17 cellular contexts compared by ENCODE assay signal in the genomic region with DNA sequence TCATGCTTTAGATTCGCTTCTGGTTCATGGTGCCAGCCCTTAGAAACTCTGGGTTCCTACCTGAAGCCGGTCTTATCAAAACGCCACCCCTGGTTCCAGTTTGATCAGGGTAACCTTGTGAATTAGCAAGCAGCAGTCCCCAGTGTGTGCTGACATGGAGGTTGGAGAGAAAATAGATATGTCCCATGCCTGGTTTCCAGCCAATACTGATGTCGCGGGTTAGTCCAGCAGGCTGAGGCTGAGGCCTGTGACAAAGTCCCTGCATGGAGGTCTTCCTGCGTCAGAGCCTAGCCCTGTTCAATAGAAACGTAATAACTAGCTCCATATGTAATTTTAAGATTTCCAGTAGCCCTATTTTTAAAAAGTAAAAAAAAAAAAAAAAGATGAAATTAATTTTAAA. TPM values are rescaled to one million over a fixed set of nuclear protein-coding genes. Genes with fewer than 3 reads are reported as not detected.
DNase-seq lines count a peak whose midpoint lies in the region; ATAC-seq and TF ChIP-seq lines count a peak whose summit lies in the region.
"Had no signal": no experiment of that assay in that cellular context is flagged by ENCODE, and none has a peak within 500 bp of the region (broad histone marks: within the 10 kb centered on the region; RNA-seq: fewer than 3 reads in every experiment).

No MANE protein-coding gene starts in this region.

- 100% methylated on average over 2 of the region's 7 CpGs; no CpG with 5 or more reads in 1 of the 2 experiments for WGBS in IMR-90 (ENCODE audit: extremely low coverage in 2 of 2, insufficient read length in 1 of 2), 2 experiments
- WGBS in psoas muscle, 3 donors = 64 to 77% (median 73%) methylated on average over 7 of the region's 7 CpGs

- no peak overlapping the region for H4K5ac ChIP-seq in IMR-90 (ENCODE audit: low read depth, low read length)

- no peak overlapping the region for H2AFZ ChIP-seq in IMR-90 (replicated peaks; ENCODE audit: low read length, poor library complexity)
- H2AFZ ChIP-seq: neural progenitor cell had no signal

- peaks cover 67% of the 10 kb centered on the region for H3K36me3 Mint-ChIP-seq in activated naive CD4-positive, alpha-beta T cell treated with anti-CD3 and anti-CD28 coated beads, Interleukin-2, amount 10 ng/mL, durations not matched to agents 7 days and 5 days
- peaks cover 43% of the 10 kb centered on the region for H3K36me3 Mint-ChIP-seq in activated naive CD8-positive, alpha-beta T cell treated with anti-CD3 and anti-CD28 coated beads, Interleukin-2, amount 10 ng/mL, durations not matched to agents 7 days and 5 days

- peaks cover 66% of the 10 kb centered on the region for H3K4me1 Mint-ChIP-seq in activated naive CD4-positive, alpha-beta T cell treated with anti-CD3 and anti-CD28 coated beads, Interleukin-2, amount 10 ng/mL, durations not matched to agents 7 days and 5 days
- peaks cover 41% of the 10 kb centered on the region for H3K4me1 Mint-ChIP-seq in activated naive CD8-positive, alpha-beta T cell treated with anti-CD3 and anti-CD28 coated beads, Interleukin-2, amount 10 ng/mL, durations not matched to agents 7 days and 5 days

- no peak overlapping the region for H3K4me2 ChIP-seq in IMR-90 (ENCODE audit: low read depth, low read length)
- H3K4me2 ChIP-seq: neural progenitor cell had no signal

- H4K91ac ChIP-seq in IMR-90 (ENCODE audit: insufficient read depth, low read depth, low read length) = peak overlapping the region; percentile 47; the same call in 1 of the 2 replicates

- H3K56ac ChIP-seq in IMR-90 (ENCODE audit: extremely low read depth, insufficient read depth, low read length) = no peak overlapping the region; the same call in 1 of the 2 replicates

- H3K4me3 ChIP-seq in IMR-90 (ENCODE audit: insufficient read depth, low read depth, low read length) (no peak overlapping the region), psoas muscle (no peak overlapping the region), dorsolateral prefrontal cortex (no peak overlapping the region)
- H3K4me3 ChIP-seq: neural progenitor cell, suprapubic skin had no signal

- ATAC-seq in IMR-90 (ENCODE audit: low read depth) = no peak
- ATAC-seq in activated naive CD8-positive, alpha-beta T cell treated with anti-CD3 and anti-CD28 coated beads, Interleukin-2, amount 10 ng/mL, durations not matched to agents 7 days and 5 days (ENCODE audit: low read depth) = no peak
- no peak for ATAC-seq in psoas muscle
- no peak for ATAC-seq in GM18505 (IDR thresholded peaks at IDR 0.05; ENCODE audit: unreplicated experiment)

- TF ChIP-seq CTCF in IMR-90 (conservative IDR thresholded peaks at IDR 0.05; ENCODE audit: low read depth, low read length) (no peak), psoas muscle (IDR thresholded peaks at IDR 0.05) (no peak), dorsolateral prefrontal cortex (IDR thresholded peaks at IDR 0.05 in 54 of 56, conservative IDR thresholded peaks at IDR 0.05 in 2 of 56; ENCODE audit: low read depth in 1 of 56, partially characterized antibody in 56 of 56) (no peak)

- H3K14ac ChIP-seq in IMR-90 (replicated peaks; ENCODE audit: low read depth, low read length) = peak overlapping the region; percentile 60; the same call in 1 of the 2 replicates

- H3K4ac ChIP-seq in IMR-90 (ENCODE audit: low read depth, low read length) = peak overlapping the region; percentile 66

- peak overlapping the region; percentile 29 for H2AK9ac ChIP-seq in IMR-90 (replicated peaks; ENCODE audit: low read depth, low read length, poor library complexity)

- no peak overlapping the region for H3K18ac ChIP-seq in IMR-90 (ENCODE audit: low read depth, low read length)

- in situ Hi-C loops in IMR-90 (cut with MboI; ENCODE audit: low sequenced_read_pairs) = loop anchor here (10.0 to 25.0 kb wide), 2 partner anchors 300 to 637 kb away; a partner anchor contains a TSS

- peak overlapping the region; percentile 3; the same call in 1 of the 2 replicates for H3K27ac ChIP-seq in IMR-90 (ENCODE audit: insufficient read depth, low read length)
- H3K27ac ChIP-seq in psoas muscle = peak overlapping the region; percentile 21
- H3K27ac ChIP-seq in dorsolateral prefrontal cortex = no peak overlapping the region
- H3K27ac ChIP-seq: neural progenitor cell, RWPE1, suprapubic skin had no signal

- no peak overlapping the region; the same call in none of the 2 replicates for H2AK5ac ChIP-seq in IMR-90 (ENCODE audit: low read depth, low read length)

- 0 out of 3 replicates have a peak overlapping the region, but pooled peaks have one; percentile 48 for H2BK15ac ChIP-seq in IMR-90 (ENCODE audit: low read depth, low read length)

- CTCF ChIA-PET in activated naive CD4-positive, alpha-beta T cell treated with anti-CD3 and anti-CD28 coated beads, Interleukin-2, amount 10 ng/mL, durations not matched to agents 7 days and 5 days (lab: Charles Lee) = interaction anchor here (0.7 to 1.9 kb wide), 6 partner anchors 9 to 94 kb away, joined by 3 to 6 read pairs (median 4); no protein-coding TSS in a partner anchor
- CTCF ChIA-PET in IMR-90 (lab: Yijun Ruan, JAX) = interaction anchor here (0.6 to 1.7 kb wide), 6 partner anchors 10 to 630 kb away, joined by 3 to 8 read pairs (median 4); no protein-coding TSS in a partner anchor

- no peak overlapping the region for H3K9ac ChIP-seq in IMR-90 (ENCODE audit: low read depth, low read length)
- H3K9ac ChIP-seq: neural progenitor cell had no signal

- POLR2A ChIA-PET in IMR-90 (lab: Charles Lee; ENCODE audit: unreplicated experiment) = interaction anchor here (0.6 kb wide), 1 partner anchor 12 kb away, joined by 15 read pairs; no protein-coding TSS in a partner anchor
- POLR2A ChIA-PET in activated naive CD8-positive, alpha-beta T cell treated with anti-CD3 and anti-CD28 coated beads, Interleukin-2, amount 10 ng/mL, durations not matched to agents 7 days and 5 days (lab: Charles Lee) = interaction anchor here (1.5 to 2.5 kb wide), 4 partner anchors 17 to 28 kb away, joined by 3 to 18 read pairs (median 7); partner anchors contain the start of gene LPIN1

- no peaks in the 10 kb centered on the region for H4K20me1 ChIP-seq in IMR-90 (ENCODE audit: insufficient read depth, low read length)

- H3K27ac Mint-ChIP-seq in activated naive CD4-positive, alpha-beta T cell treated with anti-CD3 and anti-CD28 coated beads, Interleukin-2, amount 10 ng/mL, durations not matched to agents 7 days and 5 days = peak overlapping the region; percentile 89
- peak overlapping the region; percentile 75 for H3K27ac Mint-ChIP-seq in activated naive CD8-positive, alpha-beta T cell treated with anti-CD3 and anti-CD28 coated beads, Interleukin-2, amount 10 ng/mL, durations not matched to agents 7 days and 5 days
- H3K27ac Mint-ChIP-seq: dendritic cell treated with granulocyte-macrophage colony-stimulating factor and Interleukin-4, amounts not matched to agents 40 ng/mL and 50 ng/mL, for 4 days; neural progenitor cell had no signal

- peaks cover 4% of the 10 kb centered on the region for H3K9me1 ChIP-seq in IMR-90 (ENCODE audit: insufficient read depth, low read length)

- 0 out of 4 replicates have a peak overlapping the region, but pooled peaks of 1 of the 2 experiments have one; percentile 31 for H4K8ac ChIP-seq in IMR-90 (ENCODE audit: low read depth in 2 of 2, low read length in 2 of 2)

- TF ChIP-seq RAD21 in IMR-90 (IDR thresholded peaks at IDR 0.05; ENCODE audit: low read length) = no peak

- no peak overlapping the region for H3K4me3 Mint-ChIP-seq in activated naive CD4-positive, alpha-beta T cell treated with anti-CD3 and anti-CD28 coated beads, Interleukin-2, amount 10 ng/mL, durations not matched to agents 7 days and 5 days
- H3K4me3 Mint-ChIP-seq in activated naive CD8-positive, alpha-beta T cell treated with anti-CD3 and anti-CD28 coated beads, Interleukin-2, amount 10 ng/mL, durations not matched to agents 7 days and 5 days = peak overlapping the region; percentile 40
- H3K4me3 Mint-ChIP-seq: dendritic cell treated with granulocyte-macrophage colony-stimulating factor and Interleukin-4, amounts not matched to agents 40 ng/mL and 50 ng/mL, for 4 days; neural progenitor cell had no signal

- peak overlapping the region; percentile 29 for H2BK20ac ChIP-seq in IMR-90 (ENCODE audit: low read depth, low read length)

- intact Hi-C loops in IMR-90 (cut with micrococcal nuclease) = loop anchor here (2.0 kb wide), 1 partner anchor 28 kb away; the partner anchor contains the start of gene LPIN1
- intact Hi-C loops in psoas muscle (cut with DNase I) = loop anchor here in 1 of 2 donors (10.0 kb wide), 1 partner anchor 300 kb away; no protein-coding TSS in a partner anchor
- intact Hi-C loops in dorsolateral prefrontal cortex (cut with DNase I) = no loop called here

- dilution Hi-C loops in IMR-90 (cut with HindIII; ENCODE audit: low sequenced_read_pairs, unreplicated experiment) = no loop called here

- no peak overlapping the region for H2BK5ac ChIP-seq in IMR-90 (ENCODE audit: low read depth, low read length, poor library complexity, severe bottlenecking)

- no peak for TF ChIP-seq POLR2A in IMR-90 (IDR thresholded peaks at IDR 0.05; ENCODE audit: low read depth, low read length)
- TF ChIP-seq POLR2A in GM18505 (IDR thresholded peaks at IDR 0.05; ENCODE audit: borderline replicate concordance, extremely low read depth, insufficient read depth, insufficient read length) = no peak

- H3K9me3 ChIP-seq in IMR-90 (ENCODE audit: control insufficient read depth, insufficient read depth, low read length) = no peaks in the 10 kb centered on the region
- H3K9me3 ChIP-seq in psoas muscle = no peaks in the 10 kb centered on the region
- H3K9me3 ChIP-seq: suprapubic skin had no signal

- H3K27me3 Mint-ChIP-seq in activated naive CD4-positive, alpha-beta T cell treated with anti-CD3 and anti-CD28 coated beads, Interleukin-2, amount 10 ng/mL, durations not matched to agents 7 days and 5 days = no peaks in the 10 kb centered on the region
- H3K27me3 Mint-ChIP-seq in activated naive CD8-positive, alpha-beta T cell treated with anti-CD3 and anti-CD28 coated beads, Interleukin-2, amount 10 ng/mL, durations not matched to agents 7 days and 5 days = no peaks in the 10 kb centered on the region
- H3K27me3 Mint-ChIP-seq: dendritic cell treated with granulocyte-macrophage colony-stimulating factor and Interleukin-4, amounts not matched to agents 40 ng/mL and 50 ng/mL, for 4 days had no signal

- peaks cover 7% of the 10 kb centered on the region for H3K4me1 ChIP-seq in IMR-90 (ENCODE audit: control insufficient read depth, insufficient read depth, low read length)
- peaks cover 53% of the 10 kb centered on the region for H3K4me1 ChIP-seq in psoas muscle

- H3K23ac ChIP-seq in IMR-90 (ENCODE audit: low read depth, low read length) = 0 out of 2 replicates have a peak overlapping the region, but pooled peaks have one; percentile 25

- BruUV-seq in IMR-90 (replicated peaks; lab: Mats Ljungman, UMichigan) = no TSS peak

- peaks cover 32% of the 10 kb centered on the region for H3K36me3 ChIP-seq in IMR-90 (ENCODE audit: control insufficient read depth, insufficient read depth, low read length)
- H3K36me3 ChIP-seq in psoas muscle (ENCODE audit: insufficient read depth in 1 of 2, low read depth in 1 of 2) = peaks cover 12 to 66% of the 10 kb centered on the region in 2 donors

- H3K79me1 ChIP-seq in IMR-90 (ENCODE audit: low read depth in 1 of 2, low read length in 2 of 2) = peaks cover 0 to 9% of the 10 kb centered on the region in 2 experiments; a peak in 1 of 4 replicates

- no peak for DNase-seq in activated naive CD4-positive, alpha-beta T cell treated with anti-CD3 and anti-CD28 coated beads, Interleukin-2, amount 10 ng/mL, durations not matched to agents 7 days and 5 days
- no peak for DNase-seq in activated naive CD4-positive, alpha-beta T cell treated with Interleukin-2 at 50 U/mL for 16 hours
- DNase-seq in IMR-90 = no peak
- no peak for DNase-seq in activated naive CD8-positive, alpha-beta T cell treated with anti-CD3 and anti-CD28 coated beads, Interleukin-2, amount 10 ng/mL, durations not matched to agents 7 days and 5 days
- no peak for DNase-seq in psoas muscle
- no peak for DNase-seq in SHP77 treated with DMSO at 0.1 percent for 48 hours (lab: John Stamatoyannopoulos, UW)
- no peak for DNase-seq in dorsolateral prefrontal cortex
- DNase-seq: erythroblast, GDM1, glutamatergic neuron, NCI-H1694, NCI-H345 had no signal

- no peaks in the 10 kb centered on the region for H3K9me3 Mint-ChIP-seq in activated naive CD4-positive, alpha-beta T cell treated with anti-CD3 and anti-CD28 coated beads, Interleukin-2, amount 10 ng/mL, durations not matched to agents 7 days and 5 days
- H3K9me3 Mint-ChIP-seq in activated naive CD8-positive, alpha-beta T cell treated with anti-CD3 and anti-CD28 coated beads, Interleukin-2, amount 10 ng/mL, durations not matched to agents 7 days and 5 days = no peaks in the 10 kb centered on the region
- H3K9me3 Mint-ChIP-seq: dendritic cell treated with granulocyte-macrophage colony-stimulating factor and Interleukin-4, amounts not matched to agents 40 ng/mL and 50 ng/mL, for 4 days; neural progenitor cell had no signal

- H3K27me3 ChIP-seq in IMR-90 (ENCODE audit: control insufficient read depth, insufficient read depth, low read length) (no peaks in the 10 kb centered on the region), psoas muscle (ENCODE audit: insufficient read depth in 3 of 3, low read length in 2 of 3) (no peaks in the 10 kb centered on the region), dorsolateral prefrontal cortex (no peaks in the 10 kb centered on the region)
- H3K27me3 ChIP-seq: neural progenitor cell, suprapubic skin had no signal

- H2BK120ac ChIP-seq in IMR-90 (ENCODE audit: low read depth, low read length) = peak overlapping the region; percentile 53; the same call in 1 of the 2 replicates

RNA-seq across cellular contexts. Expression of gene LPIN1, which starts 28.2 kb away (rescaled TPM):
- total RNA-seq in IMR-90 (2012; rRNA removed) (21.3 and 21.7 TPM in 2 replicates), psoas muscle (100 to 1,000 TPM; 109 to 382 (median 250) TPM), dorsolateral prefrontal cortex (100 to 1,000 TPM in 76 of 120 experiments, 10 to 100 TPM in 44; 68.3 to 159 (median 104) TPM)
- polyA plus RNA-seq in IMR-90 (2012; rRNA removed) (24.4 and 25.1 TPM in 2 replicates), psoas muscle (100 to 1,000 TPM in 2 of 3 donors, 10 to 100 TPM in 1; 82.0 to 291 (median 146) TPM)
- polyA plus RNA-seq in IMR-90 (2012; cell fraction: cytosol; rRNA removed) = 10.6 and 12.6 TPM in 2 replicates
- 32.0 and 74.8 TPM in 2 replicates for polyA plus RNA-seq in IMR-90 (2012; cell fraction: nucleus; rRNA removed; ENCODE audit: low replicate concordance)
- 10 to 100 TPM; 70.9 to 71.7 TPM for total RNA-seq in activated naive CD8-positive, alpha-beta T cell treated with anti-CD3 and anti-CD28 coated beads, Interleukin-2, amount 10 ng/mL, durations not matched to agents 7 days and 5 days

Comparison
In these comparisons a context has a peak if more than half of its experiments do, and no peak if none do; other contexts are left out.
1. H3K27ac ChIP-seq: peak in IMR-90 (single experiment) and psoas muscle (single experiment); none in dorsolateral prefrontal cortex (0 of 59).